In the genomic region with DNA sequence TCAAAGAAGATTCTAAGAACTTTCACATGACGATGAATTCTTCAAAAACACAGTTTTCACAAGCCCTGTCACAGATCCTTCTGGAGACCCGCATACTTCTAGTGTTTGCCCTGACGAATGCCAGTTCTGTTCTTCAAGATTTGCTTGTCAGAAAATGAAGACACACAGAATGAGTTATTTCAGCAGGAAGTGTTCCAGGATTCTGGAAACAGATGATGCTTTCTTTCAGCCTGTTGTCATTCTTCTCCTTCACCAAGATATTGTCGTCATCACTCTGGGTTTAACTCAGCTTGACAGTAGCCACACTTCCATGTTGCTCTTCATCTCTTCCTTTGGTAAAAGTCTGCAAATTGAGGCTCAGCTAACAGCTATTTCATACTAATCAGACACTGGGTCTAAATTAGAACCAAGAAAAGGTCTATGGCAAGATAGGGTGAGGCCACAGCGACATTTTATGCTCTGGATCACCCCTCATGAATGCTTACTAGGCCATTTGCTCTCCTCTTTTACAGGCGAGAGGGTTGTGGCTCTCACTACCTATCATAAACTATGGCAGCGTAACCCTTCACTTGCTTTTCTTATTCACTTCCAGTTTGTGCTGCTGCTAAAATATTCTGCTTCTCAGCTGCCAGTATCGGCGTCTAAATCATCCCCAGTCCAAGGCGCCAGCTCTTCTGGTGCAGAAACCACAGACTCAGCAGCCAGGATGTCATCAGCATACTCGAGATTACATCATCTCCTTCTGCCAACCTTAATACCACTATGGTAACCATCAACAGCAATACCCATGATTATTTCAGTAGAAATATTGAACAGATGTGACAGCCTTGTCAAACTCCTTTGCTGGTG, we compare ENCODE assay signal across 9 cellular contexts.
DNase-seq lines count a peak whose midpoint lies in the region; ATAC-seq lines count a peak whose summit lies in the region.
"Had no signal": no experiment of that assay in that cellular context is flagged by ENCODE, and none has a peak within 500 bp of the region (broad histone marks: within the 10 kb centered on the region; RNA-seq: fewer than 3 reads in every experiment).

No MANE protein-coding gene starts in this region.

- H2AFZ ChIP-seq in Karpas-422 (ENCODE audit: low read length) = no peak overlapping the region

- no peaks in the 10 kb centered on the region for H4K20me1 ChIP-seq in Karpas-422 (ENCODE audit: insufficient read depth, low read depth, low read length)

- no peaks in the 10 kb centered on the region for H3K9me3 ChIP-seq in Karpas-422 (ENCODE audit: low read length)

- H3K9ac ChIP-seq in Karpas-422 (ENCODE audit: low read length) = no peak overlapping the region

- H3K27ac ChIP-seq in Karpas-422 (ENCODE audit: low read length) = no peak overlapping the region

- DNase-seq in EL (peak; percentile 47), NCI-H69 (lab: John Stamatoyannopoulos, UW) (peak; percentile 26), dedifferentiated amniotic fluid mesenchymal stem cell (ENCODE audit: extremely low spot score) (peak; percentile 25), T1000 (lab: John Stamatoyannopoulos, UW) (no peak), activated gamma-delta T cell (lab: John Stamatoyannopoulos, UW) (no peak), Karpas-422 (no peak)

- ATAC-seq in GM21717 (IDR thresholded peaks at IDR 0.05; ENCODE audit: unreplicated experiment) = peak; percentile 60
- no peak for ATAC-seq in HG03460 (IDR thresholded peaks at IDR 0.05; ENCODE audit: unreplicated experiment)
- ATAC-seq: HCT116 had no signal

- H3K79me2 ChIP-seq in Karpas-422 (ENCODE audit: low read length) = no peaks in the 10 kb centered on the region

- no peaks in the 10 kb centered on the region for H3K4me1 ChIP-seq in Karpas-422 (ENCODE audit: low read length)

- H3K27me3 ChIP-seq in Karpas-422 (ENCODE audit: low read length) = no peaks in the 10 kb centered on the region

- no peaks in the 10 kb centered on the region for H3K36me3 ChIP-seq in Karpas-422 (ENCODE audit: insufficient read depth, low read length)

- no peaks in the 10 kb centered on the region for H3K9me2 ChIP-seq in Karpas-422 (replicated peaks; ENCODE audit: insufficient read depth, low read length)

- no peak overlapping the region for H3K4me2 ChIP-seq in Karpas-422 (ENCODE audit: low read depth, low read length, poor library complexity, severe bottlenecking)

- H3K4me3 ChIP-seq in Karpas-422 (ENCODE audit: low read length) = no peak overlapping the region

Comparison
In these comparisons a context has a peak if more than half of its experiments do, and no peak if none do; other contexts are left out.
1. DNase-seq: peak in EL (single experiment), NCI-H69 (single experiment) and dedifferentiated amniotic fluid mesenchymal stem cell (single experiment); none in T1000 (single experiment), activated gamma-delta T cell (single experiment) and Karpas-422 (single experiment).